In genomic region chr19:48501446-48501960, GRCh38 we compare ENCODE assay signal across 8 cellular contexts. TPM values are rescaled to one million over a fixed set of nuclear protein-coding genes. Genes with fewer than 3 reads are reported as not detected.
DNase-seq lines count a peak whose midpoint lies in the region; ATAC-seq lines count a peak whose summit lies in the region.

No MANE protein-coding gene starts in this region.

- H3K27ac Mint-ChIP-seq in central memory CD8-positive, alpha-beta T cell (ENCODE audit: low read depth): peak overlapping the region; percentile 47
- H3K27ac Mint-ChIP-seq in naive thymus-derived CD8-positive, alpha-beta T cell: peak overlapping the region in 9 of 10 donors; percentile 20 to 92 (median 83)

- peaks cover 16% of the 10 kb centered on the region for H3K27me3 Mint-ChIP-seq in central memory CD8-positive, alpha-beta T cell
- H3K27me3 Mint-ChIP-seq in naive thymus-derived CD8-positive, alpha-beta T cell: peaks cover 0 to 13% (median 4%) of the 10 kb centered on the region in 5 donors

- POLR2A ChIA-PET in naive thymus-derived CD8-positive, alpha-beta T cell (lab: Charles Lee): interaction anchor here (1.0 to 1.6 kb wide), 5 partner anchors 8 to 118 kb away, joined by 4 to 9 read pairs (median 6); partner anchors contain the start of gene SPHK2

- peak; percentile 92 for DNase-seq in DMS53 treated with DMSO at 0.1 percent for 48 hours (lab: John Stamatoyannopoulos, UW; ENCODE audit: unreplicated experiment)
- peak; percentile 90 for DNase-seq in NAMALWA (ENCODE audit: low spot score)
- peak; percentile 99 for DNase-seq in SW480 (ENCODE audit: low spot score)
- DNase-seq in central memory CD8-positive, alpha-beta T cell (ENCODE audit: low spot score in 2 of 2): no peak
- peak in 9 of 10 donors; percentile 32 to 76 (median 56) for DNase-seq in naive thymus-derived CD8-positive, alpha-beta T cell
- DNase-seq in NCI-H1092 treated with DMSO at 0.1 percent for 48 hours (lab: John Stamatoyannopoulos, UW): no peak
- DNase-seq in pons (ENCODE audit: low spot score): no peak

- ATAC-seq in central memory CD8-positive, alpha-beta T cell (replicated peaks; ENCODE audit: extremely low read depth, poor library complexity, severe bottlenecking): peak; percentile 26
- ATAC-seq in naive thymus-derived CD8-positive, alpha-beta T cell: peak; percentile 66 to 72
- ATAC-seq in HG03521 (IDR thresholded peaks at IDR 0.05; ENCODE audit: unreplicated experiment): no peak

- H3K4me1 Mint-ChIP-seq in central memory CD8-positive, alpha-beta T cell: peaks cover 26% of the 10 kb centered on the region
- peaks cover 17 to 35% (median 26%) of the 10 kb centered on the region in 4 donors for H3K4me1 Mint-ChIP-seq in naive thymus-derived CD8-positive, alpha-beta T cell

- H3K4me3 Mint-ChIP-seq in central memory CD8-positive, alpha-beta T cell: peak overlapping the region; percentile 53
- H3K4me3 Mint-ChIP-seq in naive thymus-derived CD8-positive, alpha-beta T cell: peak overlapping the region; percentile 60 to 91 (median 72)

- H3K9me3 Mint-ChIP-seq in central memory CD8-positive, alpha-beta T cell: no peaks in the 10 kb centered on the region
- H3K9me3 Mint-ChIP-seq in naive thymus-derived CD8-positive, alpha-beta T cell: no peaks in the 10 kb centered on the region

- H3K36me3 Mint-ChIP-seq in central memory CD8-positive, alpha-beta T cell (ENCODE audit: insufficient read depth): peaks cover 4% of the 10 kb centered on the region
- H3K36me3 Mint-ChIP-seq in naive thymus-derived CD8-positive, alpha-beta T cell: peaks cover 0 to 7% (median 0%) of the 10 kb centered on the region in 3 donors

RNA-seq across cellular contexts. Expression of gene LMTK3, which starts 10.1 kb away (rescaled TPM):
- total RNA-seq in naive thymus-derived CD8-positive, alpha-beta T cell: 10 to 100 TPM; 21.4 to 21.5 TPM
- polyA plus RNA-seq in naive thymus-derived CD8-positive, alpha-beta T cell: under 1 TPM in 1 of 3 donors, not detected in 2; 0.15 TPM

RNA-seq across cellular contexts. Expression of gene CYTH2, which starts 32.3 kb away (rescaled TPM):
- 10 to 100 TPM; 72.2 to 77.7 TPM for total RNA-seq in naive thymus-derived CD8-positive, alpha-beta T cell
- 10 to 100 TPM; 20.5 to 32.0 (median 28.2) TPM for polyA plus RNA-seq in naive thymus-derived CD8-positive, alpha-beta T cell

RNA-seq across cellular contexts. Expression of gene KCNJ14, which starts 46.1 kb away (rescaled TPM):
- total RNA-seq in naive thymus-derived CD8-positive, alpha-beta T cell: 1 to 10 TPM; 2.7 to 2.9 TPM
- polyA plus RNA-seq in naive thymus-derived CD8-positive, alpha-beta T cell: under 1 TPM in 2 of 3 donors, not detected in 1; 0.39 to 0.42 TPM

RNA-seq across cellular contexts. Expression of gene SULT2B1, which starts 50.5 kb away (rescaled TPM):
- total RNA-seq in naive thymus-derived CD8-positive, alpha-beta T cell: not detected
- polyA plus RNA-seq in naive thymus-derived CD8-positive, alpha-beta T cell: under 1 TPM in 1 of 3 donors, not detected in 2; 0.18 TPM

RNA-seq across cellular contexts. Expression of gene GRWD1, which starts 55.7 kb away (rescaled TPM):
- total RNA-seq in naive thymus-derived CD8-positive, alpha-beta T cell: 10 to 100 TPM; 39.1 to 41.2 TPM
- 10 to 100 TPM; 32.9 to 59.9 (median 40.3) TPM for polyA plus RNA-seq in naive thymus-derived CD8-positive, alpha-beta T cell

Comparison
In these comparisons a context has a peak if more than half of its experiments do, and no peak if none do; other contexts are left out.
1. DNase-seq: peak in DMS53 treated with DMSO at 0.1 percent for 48 hours (single experiment), NAMALWA (single experiment), SW480 (single experiment) and naive thymus-derived CD8-positive, alpha-beta T cell (9 of 10); none in central memory CD8-positive, alpha-beta T cell (0 of 2), NCI-H1092 treated with DMSO at 0.1 percent for 48 hours (single experiment) and pons (single experiment).